Comparison of ENCODE assay signal across 14 cellular contexts in the genomic region with DNA sequence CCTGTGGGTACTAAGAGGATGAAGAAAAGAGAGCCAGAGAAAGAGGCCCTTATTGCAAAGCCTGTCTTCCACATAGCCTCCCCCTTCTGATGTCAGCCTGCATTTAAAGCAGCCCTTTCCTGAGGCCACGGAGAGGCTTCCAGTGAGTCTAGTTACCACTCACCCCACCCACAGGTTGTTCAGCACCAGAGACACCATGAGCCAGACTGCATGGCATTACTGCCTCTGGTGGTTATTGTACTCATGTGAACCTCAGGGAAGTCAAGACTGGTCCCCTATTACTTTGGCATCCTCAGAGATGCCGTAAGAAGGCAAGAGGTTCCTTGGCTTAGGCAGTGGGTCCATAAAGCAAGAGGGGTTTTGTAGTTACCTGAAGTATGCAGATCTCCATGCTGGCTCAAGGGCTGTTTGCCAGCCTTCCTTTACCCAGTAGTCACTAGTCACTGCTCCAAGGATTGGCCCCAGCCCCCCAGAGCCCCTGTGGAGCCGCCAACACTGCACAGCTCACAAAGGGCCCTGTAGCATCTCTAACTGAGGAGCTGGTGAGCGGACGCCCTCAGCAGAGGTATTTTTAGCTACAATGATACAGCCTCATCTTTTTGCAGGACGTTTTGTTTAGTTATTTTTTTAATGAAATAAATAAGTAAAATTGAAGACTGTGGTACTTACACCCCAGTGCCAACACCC. TPM values are rescaled to one million over a fixed set of nuclear protein-coding genes. Genes with fewer than 3 reads are reported as not detected.
DNase-seq lines count a peak whose midpoint lies in the region; ATAC-seq, FAIRE-seq and TF ChIP-seq lines count a peak whose summit lies in the region.
"Had no signal": no experiment of that assay in that cellular context is flagged by ENCODE, and none has a peak within 500 bp of the region (broad histone marks: within the 10 kb centered on the region; RNA-seq: fewer than 3 reads in every experiment).

No MANE protein-coding gene starts in this region.

- H3K4me1 Mint-ChIP-seq in activated T-helper 17 cell treated with anti-CD3 and anti-CD28 coated beads, Interleukin-2, amount 50 U/mL, for 72 hours = no peaks in the 10 kb centered on the region
- H3K4me1 Mint-ChIP-seq: immature natural killer cell had no signal

- intact Hi-C loops in HepG2 (cut with micrococcal nuclease; ENCODE audit: unreplicated experiment) (no loop called here), right lobe of liver (cut with DNase I) (no loop called here), uterus (cut with DNase I; ENCODE audit: low total_unique reads) (no loop called here)

- no peak for TF ChIP-seq RAD21 in HepG2 (CRISPR knock-in tag; IDR thresholded peaks at IDR 0.05)

- H3K4me2 ChIP-seq in HepG2 (ENCODE audit: low read depth, low read length) = no peak overlapping the region

- H3K36me3 ChIP-seq in HepG2 (replicated peaks in 1 of 2; ENCODE audit: control insufficient read depth in 1 of 2, insufficient read depth in 2 of 2, low read length in 2 of 2) = peaks cover 16 to 40% of the 10 kb centered on the region in 2 experiments; a peak in 4 of 5 replicates
- peaks cover 0 to 3% (median 0%) of the 10 kb centered on the region in 4 donors for H3K36me3 ChIP-seq in right lobe of liver
- no peaks in the 10 kb centered on the region for H3K36me3 ChIP-seq in right atrium auricular region
- H3K36me3 ChIP-seq in uterus = no peaks in the 10 kb centered on the region

- no peak overlapping the region for H3K4me3 ChIP-seq in HepG2 (replicated peaks in 1 of 3; ENCODE audit: insufficient read depth in 1 of 3, low read depth in 2 of 3, low read length in 3 of 3)
- H3K4me3 ChIP-seq in right lobe of liver = no peak overlapping the region
- H3K4me3 ChIP-seq in right atrium auricular region = no peak overlapping the region
- no peak overlapping the region for H3K4me3 ChIP-seq in uterus

- no peaks in the 10 kb centered on the region for H3K27me3 ChIP-seq in HepG2 (ENCODE audit: control insufficient read depth in 1 of 2, insufficient read depth in 2 of 2, low read length in 2 of 2)
- H3K27me3 ChIP-seq in right lobe of liver = no peaks in the 10 kb centered on the region
- no peaks in the 10 kb centered on the region for H3K27me3 ChIP-seq in right atrium auricular region
- no peaks in the 10 kb centered on the region for H3K27me3 ChIP-seq in uterus

- ATAC-seq in HepG2 (peak; percentile 37), right lobe of liver (no peak), GM18909 (IDR thresholded peaks at IDR 0.05; ENCODE audit: poor library complexity, unreplicated experiment) (no peak), GM19397 (IDR thresholded peaks at IDR 0.05; ENCODE audit: unreplicated experiment) (no peak)
- peak; percentile 31 for ATAC-seq in activated T-helper 17 cell treated with anti-CD3 and anti-CD28 coated beads, Interleukin-2, amount 50 U/mL, for 72 hours (replicated peaks)

- CTCF ChIA-PET in HepG2 (lab: Yijun Ruan, JAX; ENCODE audit: low intra/inter-chr PET ratio, low total read pairs) = no interaction called here

- no peak overlapping the region for H3K27ac Mint-ChIP-seq in activated T-helper 17 cell treated with anti-CD3 and anti-CD28 coated beads, Interleukin-2, amount 50 U/mL, for 72 hours

- peaks cover 21% of the 10 kb centered on the region for H3K4me1 ChIP-seq in HepG2 (ENCODE audit: insufficient read depth, low read length)
- peaks cover 0 to 54% (median 17%) of the 10 kb centered on the region in 4 donors for H3K4me1 ChIP-seq in right lobe of liver
- H3K4me1 ChIP-seq in right atrium auricular region = peaks cover under 1 to 23% of the 10 kb centered on the region in 2 donors
- no peaks in the 10 kb centered on the region for H3K4me1 ChIP-seq in uterus

- H2AFZ ChIP-seq in HepG2 (ENCODE audit: low read length) = no peak overlapping the region

- H4K20me1 ChIP-seq in HepG2 (ENCODE audit: insufficient read depth, low read length) = peaks cover 4% of the 10 kb centered on the region; the same call in 1 of the 2 replicates

- TF ChIP-seq EP300 in HepG2 (IDR thresholded peaks at IDR 0.05; ENCODE audit: low read depth in 2 of 2, low read length in 2 of 2) (no peak), HepG2 (CRISPR knock-in tag; IDR thresholded peaks at IDR 0.05; ENCODE audit: borderline replicate concordance) (no peak)

- BruUV-seq in HepG2 (replicated peaks; lab: Mats Ljungman, UMichigan) = no TSS peak

- H3K9me3 ChIP-seq in HepG2 (ENCODE audit: low read length) (no peaks in the 10 kb centered on the region), right lobe of liver (no peaks in the 10 kb centered on the region), right atrium auricular region (no peaks in the 10 kb centered on the region), uterus (no peaks in the 10 kb centered on the region)

- H3K79me2 ChIP-seq in HepG2 (ENCODE audit: insufficient read depth, low read length) = no peaks in the 10 kb centered on the region

- no peak for DNase-seq in HepG2 (ENCODE audit: low spot score)
- no peak for DNase-seq in right lobe of liver
- DNase-seq in right atrium auricular region (ENCODE audit: low spot score) = no peak
- DNase-seq in uterus = no peak
- no peak for DNase-seq in NCI-H748 (lab: John Stamatoyannopoulos, UW; ENCODE audit: unreplicated experiment)
- DNase-seq: aorta; immature natural killer cell; NCI-H1048; stimulated activated naive B cell treated with anti-CD40 and anti-IgM and Interleukin-4, amounts not matched to agents 10 μg/mL and 1 μg/mL and 100 μg/mL, for 72 hours had no signal

- 91% methylated on average over 6 of the region's 6 CpGs for WGBS in HepG2 (ENCODE audit: low lambda C conversion rate)
- 83% methylated on average over 4 of the region's 6 CpGs for WGBS in right lobe of liver (ENCODE audit: insufficient coverage, low coverage, low lambda C conversion rate, missing lambda C conversion rate)

- no peak overlapping the region for H3K27ac ChIP-seq in HepG2 (ENCODE audit: extremely low read length, insufficient read depth, low read length)
- peak overlapping the region in 1 of 3 donors; percentile 59 for H3K27ac ChIP-seq in right lobe of liver
- H3K27ac ChIP-seq in right atrium auricular region = peak overlapping the region; percentile 60 to 64
- peak overlapping the region; percentile 40 to 57 for H3K27ac ChIP-seq in uterus
- H3K27ac ChIP-seq: epithelial cell of prostate had no signal

- H3K27me3 Mint-ChIP-seq in activated T-helper 17 cell treated with anti-CD3 and anti-CD28 coated beads, Interleukin-2, amount 50 U/mL, for 72 hours = no peaks in the 10 kb centered on the region
- H3K27me3 Mint-ChIP-seq: stimulated activated naive B cell treated with anti-CD40 and anti-IgM and Interleukin-4, amounts not matched to agents 10 μg/mL and 1 μg/mL and 100 μg/mL, for 72 hours had no signal

- peaks cover 83% of the 10 kb centered on the region for H3K36me3 Mint-ChIP-seq in activated T-helper 17 cell treated with anti-CD3 and anti-CD28 coated beads, Interleukin-2, amount 50 U/mL, for 72 hours (ENCODE audit: low read depth)

- in situ Hi-C loops in HepG2 (cut with HindIII; ENCODE audit: extremely low pct_ligation_motif_present, low pct_unique_long_range_greater_than_20kb) = no loop called here

- H3K9me3 Mint-ChIP-seq in activated T-helper 17 cell treated with anti-CD3 and anti-CD28 coated beads, Interleukin-2, amount 50 U/mL, for 72 hours = no peaks in the 10 kb centered on the region
- H3K9me3 Mint-ChIP-seq: immature natural killer cell; stimulated activated naive B cell treated with anti-CD40 and anti-IgM and Interleukin-4, amounts not matched to agents 10 μg/mL and 1 μg/mL and 100 μg/mL, for 72 hours had no signal

- no peak for FAIRE-seq in HepG2 (lab: Jason Lieb, UNC)

- TF ChIP-seq CTCF in HepG2 (CRISPR knock-in tag; IDR thresholded peaks at IDR 0.05) (peak; percentile 14; the same call in 1 of the 2 replicates), right lobe of liver (IDR thresholded peaks at IDR 0.05) (no peak), right atrium auricular region (IDR thresholded peaks at IDR 0.05) (no peak), uterus (IDR thresholded peaks at IDR 0.05) (no peak)

- H3K9ac ChIP-seq in HepG2 (ENCODE audit: insufficient read depth, low read depth, low read length) = no peak overlapping the region

- H3K4me3 Mint-ChIP-seq in activated T-helper 17 cell treated with anti-CD3 and anti-CD28 coated beads, Interleukin-2, amount 50 U/mL, for 72 hours = no peak overlapping the region
- H3K4me3 Mint-ChIP-seq: immature natural killer cell; stimulated activated naive B cell treated with anti-CD40 and anti-IgM and Interleukin-4, amounts not matched to agents 10 μg/mL and 1 μg/mL and 100 μg/mL, for 72 hours had no signal

- POLR2A ChIA-PET in HepG2 (lab: Yijun Ruan, JAX) = no interaction called here

- TF ChIP-seq POLR2A in HepG2 (IDR thresholded peaks at IDR 0.05; ENCODE audit: insufficient read depth in 1 of 2, low read depth in 2 of 2, low read length in 2 of 2) (no peak), right lobe of liver (IDR thresholded peaks at IDR 0.05) (no peak), uterus (IDR thresholded peaks at IDR 0.05) (no peak)

RNA-seq across cellular contexts. Expression of gene LRRC4, which starts 20.7 kb away (rescaled TPM):
- total RNA-seq in HepG2 (2016; rRNA removed; fragmentation: Illumina TruSeq; extraction: Trizol) (not detected in 2 replicates), right lobe of liver (1 to 10 TPM in 5 of 6 experiments, under 1 TPM in 1; 0.74 to 4.0 (median 2.5) TPM), right atrium auricular region (1 to 10 TPM; 2.9 to 7.2 TPM), uterus (1 to 10 TPM in 2 of 4 donors, under 1 TPM in 2; 0.29 to 2.5 (median 1.2) TPM)
- not detected in 2 replicates for total RNA-seq in HepG2 (2016; cell fraction: cytosol; rRNA removed; fragmentation: Illumina TruSeq; extraction: Trizol; ENCODE audit: low read depth)
- total RNA-seq in HepG2 (2016; cell fraction: insoluble cytoplasmic fraction; rRNA removed; fragmentation: Illumina TruSeq; extraction: Trizol) = not detected in 2 replicates
- not detected in 2 replicates for total RNA-seq in HepG2 (2016; cell fraction: membrane; rRNA removed; fragmentation: Illumina TruSeq; extraction: Trizol)
- not detected in 2 replicates for total RNA-seq in HepG2 (2016; cell fraction: nucleus; rRNA removed; fragmentation: Illumina TruSeq; extraction: Trizol)
- polyA plus RNA-seq in HepG2 (2011; rRNA removed) = not detected in 2 replicates
- polyA plus RNA-seq in HepG2 (2011; cell fraction: cytosol; rRNA removed) = not detected in 2 replicates
- polyA plus RNA-seq in HepG2 (2011; cell fraction: nucleus; rRNA removed) = not detected in 2 replicates
- 0.08 and 0.23 TPM in 2 replicates for polyA plus RNA-seq in HepG2 (2012)
- polyA plus RNA-seq in HepG2 (2016; cell fraction: cytosol; fragmentation: Illumina TruSeq; extraction: Trizol; ENCODE audit: low read depth) = not detected in 2 replicates
- polyA plus RNA-seq in HepG2 (2016; cell fraction: insoluble cytoplasmic fraction; fragmentation: Illumina TruSeq; extraction: Trizol; ENCODE audit: low read depth) = not detected in 2 replicates
- polyA plus RNA-seq in HepG2 (2016; cell fraction: membrane; fragmentation: Illumina TruSeq; extraction: Trizol; ENCODE audit: low read depth) = not detected in 2 replicates
- polyA plus RNA-seq in HepG2 (2016; cell fraction: nucleus; fragmentation: Illumina TruSeq; extraction: Trizol; ENCODE audit: insufficient read depth, low read depth) = not detected in 2 replicates
- polyA minus RNA-seq in HepG2 (2011; rRNA and poly(A)+ RNA removed; ENCODE audit: low replicate concordance) = not detected in 2 replicates
- polyA minus RNA-seq in HepG2 (2011; cell fraction: cytosol; rRNA and poly(A)+ RNA removed) = not detected in 2 replicates
- not detected in 2 replicates for polyA minus RNA-seq in HepG2 (2011; cell fraction: nucleus; rRNA and poly(A)+ RNA removed)
- under 1 TPM in 1 of 2 donors, not detected in 1; 0.13 TPM for total RNA-seq in activated T-helper 17 cell treated with anti-CD3 and anti-CD28 coated beads, Interleukin-2, amount 50 U/mL, for 72 hours
- total RNA-seq: H4 had no signal

Comparison
In these comparisons a context has a peak if more than half of its experiments do, and no peak if none do; other contexts are left out.
1. ATAC-seq: peak in HepG2 (single experiment) and activated T-helper 17 cell treated with anti-CD3 and anti-CD28 coated beads, Interleukin-2, amount 50 U/mL, for 72 hours (single experiment); none in right lobe of liver (0 of 4), GM18909 (single experiment) and GM19397 (single experiment).